In genomic region chr1:36115931-36116330, GRCh38 we compare ENCODE assay signal across 14 cellular contexts. TPM values are rescaled to one million over a fixed set of nuclear protein-coding genes. Genes with fewer than 3 reads are reported as not detected.
DNase-seq lines count a peak whose midpoint lies in the region; ATAC-seq and TF ChIP-seq lines count a peak whose summit lies in the region.
"Had no signal": no experiment of that assay in that cellular context is flagged by ENCODE, and none has a peak within 500 bp of the region (broad histone marks: within the 10 kb centered on the region; RNA-seq: fewer than 3 reads in every experiment).

No MANE protein-coding gene starts in this region.

- H3K36me3 ChIP-seq in thoracic aorta, result no peaks in the 10 kb centered on the region
- H3K36me3 ChIP-seq in effector memory CD4-positive, alpha-beta T cell (ENCODE audit: control insufficient read depth, insufficient read depth, low read length), result no peaks in the 10 kb centered on the region

- H3K9me3 Mint-ChIP-seq in HFFc6, result no peaks in the 10 kb centered on the region
- H3K9me3 Mint-ChIP-seq: activated B cell treated with CpG ODN at 0.5 μM for 24 hours; activated T-cell treated with anti-CD3 and anti-CD28 coated beads, Interleukin-2, amount 50 U/mL, for 24 hours had no signal

- no peaks in the 10 kb centered on the region for H3K27me3 ChIP-seq in thoracic aorta (replicated peaks; ENCODE audit: insufficient read depth)
- no peaks in the 10 kb centered on the region for H3K27me3 ChIP-seq in effector memory CD4-positive, alpha-beta T cell (replicated peaks; ENCODE audit: control insufficient read depth, insufficient read depth, low read length, poor library complexity, severe bottlenecking)

- peak overlapping the region; percentile 98 for H3K27ac Mint-ChIP-seq in HFFc6
- H3K27ac Mint-ChIP-seq: activated B cell treated with CpG ODN at 0.5 μM for 24 hours; activated T-cell treated with anti-CD3 and anti-CD28 coated beads, Interleukin-2, amount 50 U/mL, for 24 hours had no signal

- H3K4me1 Mint-ChIP-seq in HFFc6 (ENCODE audit: low read depth), result peaks cover 58% of the 10 kb centered on the region
- H3K4me1 Mint-ChIP-seq: activated B cell treated with CpG ODN at 0.5 μM for 24 hours had no signal

- TF ChIP-seq CTCF in HFFc6 (IDR thresholded peaks at IDR 0.05), result no peak
- no peak for TF ChIP-seq CTCF in fibroblast of the aortic adventitia (IDR thresholded peaks at IDR 0.05; ENCODE audit: insufficient read depth, low read length)
- no peak for TF ChIP-seq CTCF in thoracic aorta (IDR thresholded peaks at IDR 0.05)

- H3K4me3 Mint-ChIP-seq in HFFc6, result peak overlapping the region; percentile 74; the same call in 1 of the 2 replicates
- H3K4me3 Mint-ChIP-seq: activated B cell treated with CpG ODN at 0.5 μM for 24 hours; activated T-cell treated with anti-CD3 and anti-CD28 coated beads, Interleukin-2, amount 50 U/mL, for 24 hours had no signal

- no peaks in the 10 kb centered on the region for H3K9me3 ChIP-seq in thoracic aorta
- no peaks in the 10 kb centered on the region for H3K9me3 ChIP-seq in effector memory CD4-positive, alpha-beta T cell (ENCODE audit: control insufficient read depth, low read length)
- H3K9me3 ChIP-seq: mucosa of descending colon had no signal

- DNase-seq in HFFc6, result peak; percentile 19
- DNase-seq in SKM-1 treated with dmso at 0.1 percent for 144 hours (lab: John Stamatoyannopoulos, UW; ENCODE audit: unreplicated experiment), result peak; percentile 66
- peak; percentile 52 for DNase-seq in fibroblast of the aortic adventitia (ENCODE audit: low read depth)
- no peak for DNase-seq in thoracic aorta (ENCODE audit: low spot score)
- no peak for DNase-seq in effector memory CD4-positive, alpha-beta T cell
- no peak for DNase-seq in stimulated activated CD4-positive, alpha-beta T cell treated with anti-CD3 and anti-CD28 coated beads, Interleukin-2, amount 100 ng/mL, for 24 hours
- no peak for DNase-seq in activated CD8-positive, alpha-beta memory T cell treated with anti-CD3 and anti-CD28 coated beads for 24 hours
- DNase-seq: activated B cell treated with CpG ODN at 0.5 μM for 24 hours; activated T-cell treated with anti-CD3 and anti-CD28 coated beads, Interleukin-2, amount 50 U/mL, for 24 hours; COR-L47; mucosa of descending colon; NCI-H1092; NCI-H524; SHP77 treated with DMSO at 0.1 percent for 48 hours had no signal

- H3K4me3 ChIP-seq in fibroblast of the aortic adventitia (ENCODE audit: low read depth, low read length), result no peak overlapping the region
- no peak overlapping the region for H3K4me3 ChIP-seq in thoracic aorta
- H3K4me3 ChIP-seq in effector memory CD4-positive, alpha-beta T cell (ENCODE audit: insufficient read depth, low read depth, low read length, poor library complexity, severe bottlenecking), result no peak overlapping the region
- H3K4me3 ChIP-seq: mucosa of descending colon had no signal

- H3K27ac ChIP-seq in thoracic aorta, result peak overlapping the region; percentile 90 to 96
- H3K27ac ChIP-seq in effector memory CD4-positive, alpha-beta T cell (ENCODE audit: insufficient read depth, low read length, poor library complexity, severe bottlenecking), result no peak overlapping the region

- ATAC-seq in thoracic aorta (ENCODE audit: insufficient number of reproducible peaks, low FRiP score, low read depth), result no peak
- ATAC-seq: mucosa of descending colon had no signal

- H3K4me1 ChIP-seq in thoracic aorta (ENCODE audit: control insufficient read depth in 1 of 2, low read depth in 2 of 2), result peaks cover 27 to 63% of the 10 kb centered on the region in 2 donors
- no peaks in the 10 kb centered on the region for H3K4me1 ChIP-seq in effector memory CD4-positive, alpha-beta T cell (ENCODE audit: control insufficient read depth, insufficient read depth, low read length, poor library complexity, severe bottlenecking)

- no peaks in the 10 kb centered on the region for H3K36me3 Mint-ChIP-seq in HFFc6 (ENCODE audit: low read depth)

- peaks cover 3% of the 10 kb centered on the region for H3K27me3 Mint-ChIP-seq in HFFc6 (ENCODE audit: insufficient read depth)
- H3K27me3 Mint-ChIP-seq: activated B cell treated with CpG ODN at 0.5 μM for 24 hours; activated T-cell treated with anti-CD3 and anti-CD28 coated beads, Interleukin-2, amount 50 U/mL, for 24 hours had no signal

RNA-seq across cellular contexts. Expression of gene COL8A2, which starts 9.1 kb away (rescaled TPM):
- total RNA-seq in HFFc6 (2021; fragmentation: NEBNext Ultra II Directional; extraction: Animal tissue kit (Norgen Biotek cat#: 25700)), result 1 to 10 TPM; 1.9 to 6.4 (median 2.4) TPM
- total RNA-seq in fibroblast of the aortic adventitia (ENCODE audit: low replicate concordance) (11.0 and 20.9 TPM in 2 replicates), thoracic aorta (100 to 1,000 TPM in 1 of 2 donors, 10 to 100 TPM in 1; 41.6 to 126 TPM)

RNA-seq across cellular contexts. Expression of gene ADPRS, which starts 27.2 kb away (rescaled TPM):
- total RNA-seq in HFFc6 (2021; fragmentation: NEBNext Ultra II Directional; extraction: Animal tissue kit (Norgen Biotek cat#: 25700)), result 10 to 100 TPM; 24.4 to 30.9 (median 27.0) TPM
- 21.1 and 25.5 TPM in 2 replicates for total RNA-seq in fibroblast of the aortic adventitia (ENCODE audit: low replicate concordance)
- 10 to 100 TPM; 34.0 to 34.1 TPM for total RNA-seq in thoracic aorta

RNA-seq across cellular contexts. Expression of gene TEKT2, which starts 32.0 kb away (rescaled TPM):
- not detected for total RNA-seq in HFFc6 (2021; fragmentation: NEBNext Ultra II Directional; extraction: Animal tissue kit (Norgen Biotek cat#: 25700))
- 0.18 and 2.1 TPM in 2 replicates for total RNA-seq in fibroblast of the aortic adventitia (ENCODE audit: low replicate concordance)
- total RNA-seq in thoracic aorta, result not detected
- total RNA-seq: activated B cell treated with CpG ODN at 0.5 μM for 24 hours had no signal

RNA-seq across cellular contexts. Expression of gene TRAPPC3, which starts 33.4 kb away (rescaled TPM):
- 10 to 100 TPM; 76.6 to 93.4 (median 78.6) TPM for total RNA-seq in HFFc6 (2021; fragmentation: NEBNext Ultra II Directional; extraction: Animal tissue kit (Norgen Biotek cat#: 25700))
- total RNA-seq in fibroblast of the aortic adventitia (ENCODE audit: low replicate concordance), result 80.8 and 102 TPM in 2 replicates
- total RNA-seq in thoracic aorta, result 10 to 100 TPM; 78.5 to 92.3 TPM

RNA-seq across cellular contexts. Expression of gene MAP7D1, which starts 40.0 kb away (rescaled TPM):
- total RNA-seq in HFFc6 (2021; fragmentation: NEBNext Ultra II Directional; extraction: Animal tissue kit (Norgen Biotek cat#: 25700)), result 100 to 1,000 TPM; 202 to 234 (median 210) TPM
- 114 and 180 TPM in 2 replicates for total RNA-seq in fibroblast of the aortic adventitia (ENCODE audit: low replicate concordance)
- 100 to 1,000 TPM; 170 to 186 TPM for total RNA-seq in thoracic aorta

Comparison
In these comparisons a context has a peak if more than half of its experiments do, and no peak if none do; other contexts are left out.
1. DNase-seq: peak in HFFc6 (single experiment), SKM-1 treated with dmso at 0.1 percent for 144 hours (single experiment) and fibroblast of the aortic adventitia (single experiment); none in thoracic aorta (single experiment), effector memory CD4-positive, alpha-beta T cell (0 of 3), stimulated activated CD4-positive, alpha-beta T cell treated with anti-CD3 and anti-CD28 coated beads, Interleukin-2, amount 100 ng/mL, for 24 hours (0 of 2) and activated CD8-positive, alpha-beta memory T cell treated with anti-CD3 and anti-CD28 coated beads for 24 hours (single experiment).